1 cellular context compared by ENCODE assay signal in genomic region chr11:104625246-104625645, GRCh38.
TF ChIP-seq lines count a peak whose summit lies in the region.

No MANE protein-coding gene starts in this region.

TF ChIP-seq in SK-N-SH treated with all-trans-retinoic acid at 6 μM for 48 hours, 23 proteins besides CTCF, POLR2A, EP300 and RAD21 (continued from another document):
- TF ChIP-seq, protein P1, sequence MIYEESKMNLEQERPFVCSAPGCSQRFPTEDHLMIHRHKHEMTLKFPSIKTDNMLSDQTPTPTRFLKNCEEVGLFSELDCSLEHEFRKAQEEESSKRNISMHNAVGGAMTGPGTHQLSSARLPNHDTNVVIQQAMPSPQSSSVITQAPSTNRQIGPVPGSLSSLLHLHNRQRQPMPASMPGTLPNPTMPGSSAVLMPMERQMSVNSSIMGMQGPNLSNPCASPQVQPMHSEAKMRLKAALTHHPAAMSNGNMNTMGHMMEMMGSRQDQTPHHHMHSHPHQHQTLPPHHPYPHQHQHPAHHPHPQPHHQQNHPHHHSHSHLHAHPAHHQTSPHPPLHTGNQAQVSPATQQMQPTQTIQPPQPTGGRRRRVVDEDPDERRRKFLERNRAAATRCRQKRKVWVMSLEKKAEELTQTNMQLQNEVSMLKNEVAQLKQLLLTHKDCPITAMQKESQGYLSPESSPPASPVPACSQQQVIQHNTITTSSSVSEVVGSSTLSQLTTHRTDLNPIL (CRISPR knock-in tag; IDR thresholded peaks at IDR 0.05; ENCODE audit: low read depth) = no peak
- TF ChIP-seq GLIS3 (CRISPR knock-in tag; IDR thresholded peaks at IDR 0.05) = no peak
- no peak for TF ChIP-seq ZNF565 (CRISPR knock-in tag; conservative IDR thresholded peaks at IDR 0.05; ENCODE audit: low read depth)
- no peak for TF ChIP-seq ARNTL (CRISPR knock-in tag; IDR thresholded peaks at IDR 0.05; ENCODE audit: borderline replicate concordance, low read depth)
- TF ChIP-seq TCF4 (CRISPR knock-in tag; IDR thresholded peaks at IDR 0.05; ENCODE audit: borderline replicate concordance) = no peak
- no peak for TF ChIP-seq TOX (CRISPR knock-in tag; IDR thresholded peaks at IDR 0.05; ENCODE audit: borderline replicate concordance)
- TF ChIP-seq RARB (CRISPR knock-in tag; IDR thresholded peaks at IDR 0.05) = no peak
- TF ChIP-seq ZFP30 (CRISPR knock-in tag; IDR thresholded peaks at IDR 0.05) = no peak
- TF ChIP-seq PATZ1 (CRISPR knock-in tag; IDR thresholded peaks at IDR 0.05; ENCODE audit: borderline replicate concordance) = no peak
- TF ChIP-seq BACH2 (CRISPR knock-in tag; IDR thresholded peaks at IDR 0.05; ENCODE audit: borderline replicate concordance) = no peak
- TF ChIP-seq SNAI2 (CRISPR knock-in tag; IDR thresholded peaks at IDR 0.05) = no peak
- TF ChIP-seq ISL1 (CRISPR knock-in tag; IDR thresholded peaks at IDR 0.05) = no peak
- TF ChIP-seq ZNF8 (CRISPR knock-in tag; IDR thresholded peaks at IDR 0.05) = no peak
- TF ChIP-seq ESRRG (CRISPR knock-in tag; IDR thresholded peaks at IDR 0.05) = no peak
- no peak for TF ChIP-seq PPARA (CRISPR knock-in tag; IDR thresholded peaks at IDR 0.05; ENCODE audit: borderline replicate concordance)
- TF ChIP-seq ZFP3 (CRISPR knock-in tag; IDR thresholded peaks at IDR 0.05) = no peak
- TF ChIP-seq ZNF70 (CRISPR knock-in tag; IDR thresholded peaks at IDR 0.05) = no peak
